In the genomic region with DNA sequence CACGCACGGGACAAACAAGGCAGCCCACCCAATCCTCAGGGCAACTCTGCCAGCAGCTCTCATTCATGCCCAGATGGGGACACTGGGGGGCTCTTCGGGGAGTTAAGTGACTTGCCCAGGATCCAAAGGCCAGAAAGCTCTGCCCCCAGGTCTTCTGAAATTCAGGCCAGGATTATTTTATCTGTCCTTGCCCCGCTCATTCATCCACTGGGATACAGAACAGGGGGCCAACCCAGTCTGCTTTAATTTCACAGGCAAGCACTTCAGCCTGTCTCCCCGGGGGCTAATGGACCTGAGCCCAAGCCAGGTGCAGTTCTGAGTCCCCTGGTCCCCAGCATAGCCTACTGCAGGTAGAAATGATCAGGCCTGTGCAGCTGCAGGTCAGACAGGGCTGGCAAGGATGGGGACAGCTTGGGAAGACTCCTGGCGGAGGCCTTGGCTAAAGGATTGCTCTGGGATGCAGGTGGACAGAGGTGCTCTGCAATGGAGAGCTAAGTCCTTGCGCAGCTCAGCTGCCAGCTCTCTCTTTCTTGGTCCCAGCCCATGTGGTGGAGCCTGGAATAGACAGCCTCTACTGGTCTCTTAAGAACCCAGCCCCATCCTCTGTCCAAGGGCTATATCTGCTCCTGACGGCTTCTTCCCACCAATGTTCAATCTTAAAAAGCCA, we compare ENCODE assay signal across 9 cellular contexts. TPM values are rescaled to one million over a fixed set of nuclear protein-coding genes. Genes with fewer than 3 reads are reported as not detected.
DNase-seq lines count a peak whose midpoint lies in the region; TF ChIP-seq lines count a peak whose summit lies in the region.
"Had no signal": no experiment of that assay in that cellular context is flagged by ENCODE, and none has a peak within 500 bp of the region (broad histone marks: within the 10 kb centered on the region; RNA-seq: fewer than 3 reads in every experiment).

No MANE protein-coding gene starts in this region.

- peaks cover 31% of the 10 kb centered on the region for H3F3A ChIP-seq in GM23248 (ENCODE audit: insufficient read depth)

- peak overlapping the region; percentile 71 for H2AFZ ChIP-seq in GM23248

- no peak overlapping the region for H4K5ac ChIP-seq in mesendoderm (ENCODE audit: low read length)

- H3K23ac ChIP-seq in mesendoderm (ENCODE audit: low read length): no peak overlapping the region

- H3K27ac Mint-ChIP-seq in activated naive CD8-positive, alpha-beta T cell treated with anti-CD3 and anti-CD28 coated beads for 36 hours: no peak overlapping the region

- no peak overlapping the region for H2BK5ac ChIP-seq in mesendoderm (ENCODE audit: low read length)

- WGBS in GM23248 (ENCODE audit: low coverage in 1 of 2, low lambda C conversion rate in 2 of 2, missing lambda C conversion rate in 2 of 2), 2 experiments: 38% methylated on average over 8 of the region's 8 CpGs
- no CpG with 5 or more reads among the region's 8 CpGs for WGBS in mesendoderm (ENCODE audit: extremely low coverage, insufficient coverage, low lambda C conversion rate)

- 0 out of 2 replicates have a peak, but pooled peaks cover 5% of the 10 kb centered on the region for H3K4me1 ChIP-seq in GM23248 (ENCODE audit: insufficient read depth)
- H3K4me1 ChIP-seq in mesendoderm (ENCODE audit: control insufficient read depth, low read depth, low read length): no peaks in the 10 kb centered on the region

- POLR2A ChIA-PET in HEK293T (lab: Yijun Ruan, JAX): interaction anchor here (2.3 kb wide), 1 partner anchor 191 kb away, joined by 5 read pairs; the partner anchor contains the start of gene CES3

- H4K8ac ChIP-seq in mesendoderm (ENCODE audit: low read depth, low read length): no peak overlapping the region

- CTCF ChIA-PET in HEK293T (lab: Yijun Ruan, JAX): interaction anchor here (1.6 kb wide), 2 partner anchors 134 to 138 kb away, joined by 4 to 5 read pairs; no protein-coding TSS in a partner anchor

- H2BK120ac ChIP-seq in mesendoderm (ENCODE audit: low read depth, low read length): no peak overlapping the region

- no peaks in the 10 kb centered on the region for H4K20me1 ChIP-seq in GM23248 (ENCODE audit: insufficient read depth)

- peak overlapping the region; percentile 96 for H3K56ac ChIP-seq in mesendoderm (ENCODE audit: low read length)

- H3K18ac ChIP-seq in mesendoderm (ENCODE audit: low read length): no peak overlapping the region

- no peaks in the 10 kb centered on the region for H3K9me3 Mint-ChIP-seq in activated naive CD8-positive, alpha-beta T cell treated with anti-CD3 and anti-CD28 coated beads for 36 hours

- H2BK15ac ChIP-seq in mesendoderm (replicated peaks; ENCODE audit: low read depth): no peak overlapping the region

- H3K27me3 Mint-ChIP-seq in activated naive CD8-positive, alpha-beta T cell treated with anti-CD3 and anti-CD28 coated beads for 36 hours: peaks cover 40% of the 10 kb centered on the region

- H3K4me2 ChIP-seq in GM23248 (ENCODE audit: unreplicated experiment): peak overlapping the region; percentile 70
- H3K4me2 ChIP-seq in mesendoderm (ENCODE audit: low read length): peak overlapping the region; percentile 61

- peaks cover 15% of the 10 kb centered on the region for H3K4me1 Mint-ChIP-seq in activated naive CD8-positive, alpha-beta T cell treated with anti-CD3 and anti-CD28 coated beads for 36 hours

- H3K4me3 ChIP-seq in GM23248 (peak overlapping the region; percentile 82), mesendoderm (ENCODE audit: low read length) (no peak overlapping the region)

- H3K9me2 ChIP-seq in GM23248 (ENCODE audit: insufficient read depth): no peaks in the 10 kb centered on the region

- H3K36me3 Mint-ChIP-seq in activated naive CD8-positive, alpha-beta T cell treated with anti-CD3 and anti-CD28 coated beads for 36 hours: peaks cover 26% of the 10 kb centered on the region

- H3K9ac ChIP-seq in GM23248 (peak overlapping the region; percentile 98), mesendoderm (ENCODE audit: low read length) (peak overlapping the region; percentile 86)

- no peak overlapping the region for H3K4ac ChIP-seq in mesendoderm (ENCODE audit: low read depth, low read length)

- no peak overlapping the region for H2AK5ac ChIP-seq in mesendoderm (ENCODE audit: low read length)

- in situ Hi-C loops in GM23248 (cut with MboI): loop anchor here (25.0 kb wide), 1 partner anchor 189 kb away; the partner anchor contains the start of gene CES3

- H3K79me2 ChIP-seq in GM23248 (ENCODE audit: insufficient read depth) (peaks cover 13% of the 10 kb centered on the region; the same call in 1 of the 2 replicates), mesendoderm (ENCODE audit: control insufficient read depth, insufficient read depth, low read length) (no peaks in the 10 kb centered on the region)

- H3K79me1 ChIP-seq in mesendoderm (ENCODE audit: low read length): no peaks in the 10 kb centered on the region

- H3K4me3 Mint-ChIP-seq in activated naive CD8-positive, alpha-beta T cell treated with anti-CD3 and anti-CD28 coated beads for 36 hours: peak overlapping the region; percentile 66

- H3K27me3 ChIP-seq in GM23248 (replicated peaks; ENCODE audit: insufficient read depth) (no peaks in the 10 kb centered on the region), mesendoderm (ENCODE audit: insufficient read depth, low read length, poor library complexity) (peaks cover 29% of the 10 kb centered on the region)

- H3K9me3 ChIP-seq in GM23248 (ENCODE audit: low read depth): no peaks in the 10 kb centered on the region

- DNase-seq in 8988T: peak; percentile 94
- peak; percentile 37 for DNase-seq in GM23248
- no peak for DNase-seq in activated naive CD8-positive, alpha-beta T cell treated with anti-CD3 and anti-CD28 coated beads for 36 hours
- peak; percentile 38 for DNase-seq in mesendoderm
- DNase-seq in NCI-H510A treated with DMSO at 0.1 percent for 48 hours (lab: John Stamatoyannopoulos, UW): no peak
- no peak for DNase-seq in NCI-H1436 (lab: John Stamatoyannopoulos, UW)
- DNase-seq in HK-2 (ENCODE audit: unreplicated experiment): no peak
- DNase-seq in HEK293T (ENCODE audit: extremely low spot score): no peak

- H3K36me3 ChIP-seq in GM23248 (ENCODE audit: low read depth): no peaks in the 10 kb centered on the region; the same call in 1 of the 2 replicates
- H3K36me3 ChIP-seq in mesendoderm (ENCODE audit: control insufficient read depth, insufficient read depth, low read length): peaks cover 3% of the 10 kb centered on the region

- H3K27ac ChIP-seq in GM23248: peak overlapping the region; percentile 94
- no peak overlapping the region for H3K27ac ChIP-seq in mesendoderm (ENCODE audit: low read depth, low read length)
- H3K27ac ChIP-seq: HL-60 had no signal

TF ChIP-seq in HEK293T, 16 proteins besides CTCF, POLR2A, EP300 and RAD21:
- TF ChIP-seq ZNF384 (IDR thresholded peaks at IDR 0.05): no peak
- TF ChIP-seq L3MBTL2 (conservative IDR thresholded peaks at IDR 0.05): no peak
- TF ChIP-seq CTBP1 (IDR thresholded peaks at IDR 0.05; ENCODE audit: borderline replicate concordance): no peak
- TF ChIP-seq FOXM1 (IDR thresholded peaks at IDR 0.05; ENCODE audit: borderline replicate concordance): no peak
- no peak for TF ChIP-seq NFRKB (IDR thresholded peaks at IDR 0.05)
- no peak for TF ChIP-seq FOXA1 (IDR thresholded peaks at IDR 0.05)
- no peak for TF ChIP-seq FOXK2 (IDR thresholded peaks at IDR 0.05)
- TF ChIP-seq PKNOX1 (IDR thresholded peaks at IDR 0.05): no peak

RNA-seq across cellular contexts. Expression of gene B3GNT9, which starts 0.8 kb away (rescaled TPM):
- total RNA-seq in GM23248 (2014; rRNA removed; shearing (Covaris generic)): 73.2 and 88.0 TPM in 2 replicates
- 24.3 and 24.8 TPM in 2 replicates for polyA plus RNA-seq in GM23248 (2016; fragmentation: Nextera tagmentation; extraction: Ambion mirVana)
- total RNA-seq in activated naive CD8-positive, alpha-beta T cell treated with anti-CD3 and anti-CD28 coated beads for 36 hours: 1 to 10 TPM; 1.5 to 1.7 TPM
- polyA plus RNA-seq in mesendoderm (2013, experiment 1 of 2): 2.2 TPM
- polyA plus RNA-seq in mesendoderm (2013, experiment 2 of 2): 2.0 TPM

RNA-seq across cellular contexts. Expression of gene TRADD, which starts 8.1 kb away (rescaled TPM):
- total RNA-seq in GM23248 (2014; rRNA removed; shearing (Covaris generic)): 44.6 and 46.2 TPM in 2 replicates
- polyA plus RNA-seq in GM23248 (2016; fragmentation: Nextera tagmentation; extraction: Ambion mirVana): 25.9 and 28.1 TPM in 2 replicates
- 10 to 100 TPM; 15.3 to 16.0 TPM for total RNA-seq in activated naive CD8-positive, alpha-beta T cell treated with anti-CD3 and anti-CD28 coated beads for 36 hours
- 0.15 TPM for polyA plus RNA-seq in mesendoderm (2013, experiment 1 of 2)
- 0.08 TPM for polyA plus RNA-seq in mesendoderm (2013, experiment 2 of 2)

RNA-seq across cellular contexts. Expression of gene FBXL8, which starts 8.2 kb away (rescaled TPM):
- 22.5 and 24.0 TPM in 2 replicates for total RNA-seq in GM23248 (2014; rRNA removed; shearing (Covaris generic))
- 9.8 and 10.3 TPM in 2 replicates for polyA plus RNA-seq in GM23248 (2016; fragmentation: Nextera tagmentation; extraction: Ambion mirVana)
- total RNA-seq in activated naive CD8-positive, alpha-beta T cell treated with anti-CD3 and anti-CD28 coated beads for 36 hours: 1 to 10 TPM; 7.9 to 8.5 TPM
- polyA plus RNA-seq in mesendoderm (2013, experiment 1 of 2): 0.08 TPM
- 0.06 TPM for polyA plus RNA-seq in mesendoderm (2013, experiment 2 of 2)

RNA-seq across cellular contexts. Expression of gene HSF4, which starts 13.0 kb away (rescaled TPM):
- total RNA-seq in GM23248 (2014; rRNA removed; shearing (Covaris generic)): 6.4 and 10.8 TPM in 2 replicates
- 1.8 and 3.0 TPM in 2 replicates for polyA plus RNA-seq in GM23248 (2016; fragmentation: Nextera tagmentation; extraction: Ambion mirVana)
- 10 to 100 TPM in 1 of 2 experiments, 1 to 10 TPM in 1; 9.3 to 10.1 TPM for total RNA-seq in activated naive CD8-positive, alpha-beta T cell treated with anti-CD3 and anti-CD28 coated beads for 36 hours
- polyA plus RNA-seq in mesendoderm (2013, experiment 1 of 2): not detected
- polyA plus RNA-seq in mesendoderm (2013, experiment 2 of 2): not detected

RNA-seq across cellular contexts. Expression of gene NOL3, which starts 18.8 kb away (rescaled TPM):
- total RNA-seq in GM23248 (2014; rRNA removed; shearing (Covaris generic)): 31.0 and 51.1 TPM in 2 replicates
- polyA plus RNA-seq in GM23248 (2016; fragmentation: Nextera tagmentation; extraction: Ambion mirVana): 20.3 TPM in 2 replicates
- total RNA-seq in activated naive CD8-positive, alpha-beta T cell treated with anti-CD3 and anti-CD28 coated beads for 36 hours: 1 to 10 TPM; 6.1 to 6.4 TPM
- 1.3 TPM for polyA plus RNA-seq in mesendoderm (2013, experiment 1 of 2)
- polyA plus RNA-seq in mesendoderm (2013, experiment 2 of 2): 1.1 TPM

Comparison
In these comparisons a context has a peak if more than half of its experiments do, and no peak if none do; other contexts are left out.
1. DNase-seq: peak in 8988T (single experiment), GM23248 (single experiment) and mesendoderm (single experiment); none in activated naive CD8-positive, alpha-beta T cell treated with anti-CD3 and anti-CD28 coated beads for 36 hours (single experiment), NCI-H510A treated with DMSO at 0.1 percent for 48 hours (single experiment), NCI-H1436 (single experiment), HK-2 (single experiment) and HEK293T (single experiment).
2. RNA of gene B3GNT9, which starts 0.8 kb away (total RNA-seq): 73.2 to 88.0 TPM in GM23248; 1.5 to 1.7 TPM in activated naive CD8-positive, alpha-beta T cell treated with anti-CD3 and anti-CD28 coated beads for 36 hours; every median in the first group is over 10 times any median in the second.